Comparison of ENCODE assay signal across 8 cellular contexts in the genomic region with DNA sequence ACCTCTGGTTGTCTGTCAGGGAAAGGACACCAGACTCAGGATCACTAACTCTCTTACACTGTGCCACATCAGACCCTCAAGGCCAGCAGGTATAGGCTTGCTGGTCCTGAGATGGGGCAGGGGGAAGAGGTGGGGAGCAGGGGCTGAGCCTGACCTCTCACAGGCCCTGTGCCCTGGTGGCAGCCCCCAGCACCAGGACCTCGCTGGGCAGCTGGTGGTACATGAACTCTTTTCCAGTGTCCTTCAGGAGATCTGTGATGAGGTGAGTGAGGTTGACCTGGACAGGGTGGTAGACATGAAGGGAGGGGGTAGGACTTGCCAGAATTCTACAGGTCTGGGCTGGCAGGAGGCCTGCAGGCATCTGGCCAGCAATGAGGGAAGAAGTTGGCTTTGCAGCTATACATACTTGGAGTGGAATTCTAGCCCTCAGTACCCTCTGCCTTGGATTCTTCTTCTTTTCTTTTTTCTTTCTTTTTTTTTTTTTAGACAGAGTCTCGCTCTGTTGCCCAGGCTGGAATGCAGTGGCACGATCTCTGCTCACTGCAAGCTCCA. TPM values are rescaled to one million over a fixed set of nuclear protein-coding genes. Genes with fewer than 3 reads are reported as not detected.
DNase-seq lines count a peak whose midpoint lies in the region; ATAC-seq and TF ChIP-seq lines count a peak whose summit lies in the region.

No MANE protein-coding gene starts in this region.

- no peak for ATAC-seq in memory B cell (ENCODE audit: low read depth)

- peak overlapping the region; percentile 86 for H3K4me3 Mint-ChIP-seq in activated naive CD4-positive, alpha-beta T cell treated with anti-CD3 and anti-CD28 coated beads, Interleukin-2, amount 10 ng/mL, durations not matched to agents 7 days and 5 days
- peak overlapping the region; percentile 94 for H3K4me3 Mint-ChIP-seq in memory B cell
- peak overlapping the region; percentile 90 for H3K4me3 Mint-ChIP-seq in type B pancreatic cell

- H3K36me3 ChIP-seq in adrenal gland (replicated peaks in 1 of 2) = peaks cover 0 to 9% of the 10 kb centered on the region in 2 donors

- no peaks in the 10 kb centered on the region for H3K9me3 ChIP-seq in adrenal gland (replicated peaks in 1 of 3)

- no peak for DNase-seq in activated naive CD4-positive, alpha-beta T cell treated with anti-CD3 and anti-CD28 coated beads, Interleukin-2, amount 10 ng/mL, durations not matched to agents 7 days and 5 days
- DNase-seq in activated naive CD4-positive, alpha-beta T cell (lab: John Stamatoyannopoulos, UW) = no peak
- no peak for DNase-seq in adrenal gland
- DNase-seq in memory B cell (ENCODE audit: low spot score in 2 of 2) = no peak
- DNase-seq in type B pancreatic cell (ENCODE audit: extremely low spot score, unreplicated experiment) = no peak
- no peak for DNase-seq in NCI-H2196 (lab: John Stamatoyannopoulos, UW; ENCODE audit: unreplicated experiment)
- DNase-seq in HCEC 1CT = no peak
- DNase-seq in effector CD8-positive, alpha-beta T cell (lab: John Stamatoyannopoulos, UW) = no peak

- peak overlapping the region in 1 of 4 donors; percentile 84 for H3K4me3 ChIP-seq in adrenal gland

- H3K27ac Mint-ChIP-seq in activated naive CD4-positive, alpha-beta T cell treated with anti-CD3 and anti-CD28 coated beads, Interleukin-2, amount 10 ng/mL, durations not matched to agents 7 days and 5 days = peak overlapping the region; percentile 83
- peak overlapping the region; percentile 89 for H3K27ac Mint-ChIP-seq in memory B cell
- H3K27ac Mint-ChIP-seq in type B pancreatic cell = peak overlapping the region; percentile 58

- TF ChIP-seq CTCF in adrenal gland (IDR thresholded peaks at IDR 0.05) (no peak), type B pancreatic cell (conservative IDR thresholded peaks at IDR 0.05) (no peak)

- no peaks in the 10 kb centered on the region for H3K27me3 ChIP-seq in adrenal gland

- peaks cover 16 to 48% of the 10 kb centered on the region in 2 donors for H3K4me1 ChIP-seq in adrenal gland (replicated peaks in 1 of 2)

- no peaks in the 10 kb centered on the region for H3K9me3 Mint-ChIP-seq in activated naive CD4-positive, alpha-beta T cell treated with anti-CD3 and anti-CD28 coated beads, Interleukin-2, amount 10 ng/mL, durations not matched to agents 7 days and 5 days
- H3K9me3 Mint-ChIP-seq in memory B cell = no peaks in the 10 kb centered on the region
- H3K9me3 Mint-ChIP-seq in type B pancreatic cell = no peaks in the 10 kb centered on the region

- 81 to 90% (median 85%) methylated on average over 3 of the region's 3 CpGs for WGBS in adrenal gland, 4 donors

- H3K27me3 Mint-ChIP-seq in activated naive CD4-positive, alpha-beta T cell treated with anti-CD3 and anti-CD28 coated beads, Interleukin-2, amount 10 ng/mL, durations not matched to agents 7 days and 5 days = no peaks in the 10 kb centered on the region
- H3K27me3 Mint-ChIP-seq in memory B cell (no peaks in the 10 kb centered on the region), type B pancreatic cell (no peaks in the 10 kb centered on the region)

- H3K4me1 Mint-ChIP-seq in activated naive CD4-positive, alpha-beta T cell treated with anti-CD3 and anti-CD28 coated beads, Interleukin-2, amount 10 ng/mL, durations not matched to agents 7 days and 5 days = peaks cover 59% of the 10 kb centered on the region
- H3K4me1 Mint-ChIP-seq in memory B cell (peaks cover 37% of the 10 kb centered on the region), type B pancreatic cell (ENCODE audit: unreplicated experiment) (peaks cover 7% of the 10 kb centered on the region)

- peaks cover 12% of the 10 kb centered on the region for H3K36me3 Mint-ChIP-seq in activated naive CD4-positive, alpha-beta T cell treated with anti-CD3 and anti-CD28 coated beads, Interleukin-2, amount 10 ng/mL, durations not matched to agents 7 days and 5 days
- H3K36me3 Mint-ChIP-seq in memory B cell (no peaks in the 10 kb centered on the region), type B pancreatic cell (no peaks in the 10 kb centered on the region)

- intact Hi-C loops in adrenal gland (cut with DNase I) = no loop called here

- CTCF ChIA-PET in activated naive CD4-positive, alpha-beta T cell treated with anti-CD3 and anti-CD28 coated beads, Interleukin-2, amount 10 ng/mL, durations not matched to agents 7 days and 5 days (lab: Charles Lee) = interaction anchor here (1.9 to 5.1 kb wide), 2 partner anchors 17 to 21 kb away, joined by 7 to 48 read pairs; a partner anchor contains a TSS

- H3K27ac ChIP-seq in adrenal gland = peak overlapping the region in 3 of 5 donors; percentile 83 to 92 (median 86)

- no peak for TF ChIP-seq POLR2A in adrenal gland (IDR thresholded peaks at IDR 0.05)

RNA-seq across cellular contexts. Expression of a gene that starts 1.4 kb away (rescaled TPM):
- total RNA-seq in adrenal gland = 100 to 1,000 TPM in 2 of 8 donors, 10 to 100 TPM in 6; 67.2 to 126 (median 80.8) TPM
- 100 to 1,000 TPM in 2 of 3 donors, 10 to 100 TPM in 1; 19.5 to 190 (median 101) TPM for polyA plus RNA-seq in adrenal gland
- total RNA-seq in type B pancreatic cell (ENCODE audit: low replicate concordance) = 47.9 and 49.0 TPM in 2 replicates

RNA-seq across cellular contexts. Expression of a gene that starts 1.5 kb away (rescaled TPM):
- 10 to 100 TPM; 40.8 to 71.3 (median 55.1) TPM for total RNA-seq in adrenal gland
- polyA plus RNA-seq in adrenal gland = 100 to 1,000 TPM in 2 of 3 donors, 10 to 100 TPM in 1; 17.9 to 205 (median 175) TPM
- total RNA-seq in type B pancreatic cell (ENCODE audit: low replicate concordance) = 34.2 and 38.9 TPM in 2 replicates

RNA-seq across cellular contexts. Expression of a gene that starts 2.9 kb away (rescaled TPM):
- 100 to 1,000 TPM in 1 of 8 donors, 10 to 100 TPM in 7; 21.7 to 112 (median 59.3) TPM for total RNA-seq in adrenal gland
- polyA plus RNA-seq in adrenal gland = 100 to 1,000 TPM in 2 of 3 donors, 10 to 100 TPM in 1; 59.4 to 220 (median 192) TPM
- total RNA-seq in type B pancreatic cell (ENCODE audit: low replicate concordance) = 48.2 and 50.8 TPM in 2 replicates

RNA-seq across cellular contexts. Expression of a gene that starts 6.9 kb away (rescaled TPM):
- total RNA-seq in adrenal gland (100 to 1,000 TPM in 5 of 8 donors, 10 to 100 TPM in 3; 53.8 to 156 (median 134) TPM), type B pancreatic cell (ENCODE audit: low replicate concordance) (66.3 and 71.8 TPM in 2 replicates)
- 100 to 1,000 TPM in 2 of 3 donors, 10 to 100 TPM in 1; 64.4 to 185 (median 158) TPM for polyA plus RNA-seq in adrenal gland

RNA-seq across cellular contexts. Expression of a gene that starts 13.4 kb away (rescaled TPM):
- total RNA-seq in adrenal gland = 100 to 1,000 TPM in 2 of 8 donors, 10 to 100 TPM in 6; 76.1 to 185 (median 94.8) TPM
- polyA plus RNA-seq in adrenal gland = 100 to 1,000 TPM; 206 to 812 (median 791) TPM
- total RNA-seq in type B pancreatic cell (ENCODE audit: low replicate concordance) = 52.8 and 69.6 TPM in 2 replicates
